In genomic region chr20:53926428-53927028, GRCh38 we compare ENCODE assay signal across 8 cellular contexts.
DNase-seq lines count a peak whose midpoint lies in the region; ATAC-seq and TF ChIP-seq lines count a peak whose summit lies in the region.

No MANE protein-coding gene starts in this region.

- H3K27ac Mint-ChIP-seq in T-cell, result peak overlapping the region; percentile 17 to 23

- H3K4me3 Mint-ChIP-seq in T-cell, result no peak overlapping the region

- TF ChIP-seq POLR2A in gastroesophageal sphincter (IDR thresholded peaks at IDR 0.05) (no peak), spleen (IDR thresholded peaks at IDR 0.05) (no peak)

- H3K27me3 ChIP-seq in gastroesophageal sphincter, result no peaks in the 10 kb centered on the region
- no peaks in the 10 kb centered on the region for H3K27me3 ChIP-seq in spleen (replicated peaks in 1 of 7)

- H3K27ac ChIP-seq in gastroesophageal sphincter, result no peak overlapping the region
- H3K27ac ChIP-seq in spleen, result peak overlapping the region in 7 of 8 donors; percentile 35 to 89 (median 73)

- H3K4me3 ChIP-seq in gastroesophageal sphincter (no peak overlapping the region), spleen (peak overlapping the region in 1 of 8 donors; percentile 39)

- TF ChIP-seq EP300 in gastroesophageal sphincter (IDR thresholded peaks at IDR 0.05), result no peak

- H3K9me3 ChIP-seq in gastroesophageal sphincter, result no peaks in the 10 kb centered on the region
- H3K9me3 ChIP-seq in spleen, result no peaks in the 10 kb centered on the region

- no peaks in the 10 kb centered on the region for H3K27me3 Mint-ChIP-seq in T-cell

- WGBS in gastroesophageal sphincter (ENCODE audit: low coverage in 1 of 2), 2 donors, result 40 to 60% methylated on average over 4 to 5 of the region's 5 CpGs
- WGBS in spleen, 5 donors, result 28 to 43% (median 35%) methylated on average over 5 of the region's 5 CpGs

- H3K9me3 Mint-ChIP-seq in T-cell, result no peaks in the 10 kb centered on the region

- no peak for TF ChIP-seq CTCF in gastroesophageal sphincter (IDR thresholded peaks at IDR 0.05)
- TF ChIP-seq CTCF in spleen (IDR thresholded peaks at IDR 0.05 in 8 of 11, conservative IDR thresholded peaks at IDR 0.05 in 3 of 11), result peak in 1 of 11 experiments; percentile 17

- H3K36me3 Mint-ChIP-seq in T-cell, result no peaks in the 10 kb centered on the region

- intact Hi-C loops in spleen (cut with DNase I; ENCODE audit: low total_unique reads), result no loop called here

- DNase-seq in Daoy (ENCODE audit: low read depth) (peak; percentile 96), T-cell (no peak), spleen (no peak), NCI-H1105 treated with DMSO at 0.1 percent for 48 hours (lab: John Stamatoyannopoulos, UW) (no peak)
- no peak for DNase-seq in central memory CD4-positive, alpha-beta T cell

- POLR2A ChIA-PET in T-cell (lab: Charles Lee), result interaction anchor here in 1 of 2 donors (0.6 kb wide), 1 partner anchor 47 kb away, joined by 3 read pairs; no protein-coding TSS in a partner anchor

- H3K4me1 Mint-ChIP-seq in T-cell, result peaks cover 22 to 28% (median 26%) of the 10 kb centered on the region in 3 donors

- ATAC-seq in GM19467 (IDR thresholded peaks at IDR 0.05; ENCODE audit: unreplicated experiment), result peak; percentile 58
- ATAC-seq in HG03469 (IDR thresholded peaks at IDR 0.05; ENCODE audit: unreplicated experiment), result peak; percentile 65
- peak in 2 of 4 experiments; percentile 54 to 72 for ATAC-seq in T-cell (replicated peaks in 1 of 4)
- peak; percentile 53 for ATAC-seq in gastroesophageal sphincter

- H3K36me3 ChIP-seq in gastroesophageal sphincter (no peaks in the 10 kb centered on the region), spleen (no peaks in the 10 kb centered on the region)

- H3K4me1 ChIP-seq in gastroesophageal sphincter, result peaks cover 0 to 19% (median 0%) of the 10 kb centered on the region in 3 donors
- peaks cover 17 to 91% (median 72%) of the 10 kb centered on the region in 6 donors for H3K4me1 ChIP-seq in spleen

- CTCF ChIA-PET in T-cell (lab: Charles Lee), result interaction anchor here in 1 of 2 donors (0.6 kb wide), 1 partner anchor 347 kb away, joined by 3 read pairs; no protein-coding TSS in a partner anchor

Comparison
In these comparisons a context has a peak if more than half of its experiments do, and no peak if none do; other contexts are left out.
1. H3K27ac ChIP-seq: peak in spleen (7 of 8); none in gastroesophageal sphincter (0 of 4).